Comparison of ENCODE assay signal across 8 cellular contexts in the genomic region with DNA sequence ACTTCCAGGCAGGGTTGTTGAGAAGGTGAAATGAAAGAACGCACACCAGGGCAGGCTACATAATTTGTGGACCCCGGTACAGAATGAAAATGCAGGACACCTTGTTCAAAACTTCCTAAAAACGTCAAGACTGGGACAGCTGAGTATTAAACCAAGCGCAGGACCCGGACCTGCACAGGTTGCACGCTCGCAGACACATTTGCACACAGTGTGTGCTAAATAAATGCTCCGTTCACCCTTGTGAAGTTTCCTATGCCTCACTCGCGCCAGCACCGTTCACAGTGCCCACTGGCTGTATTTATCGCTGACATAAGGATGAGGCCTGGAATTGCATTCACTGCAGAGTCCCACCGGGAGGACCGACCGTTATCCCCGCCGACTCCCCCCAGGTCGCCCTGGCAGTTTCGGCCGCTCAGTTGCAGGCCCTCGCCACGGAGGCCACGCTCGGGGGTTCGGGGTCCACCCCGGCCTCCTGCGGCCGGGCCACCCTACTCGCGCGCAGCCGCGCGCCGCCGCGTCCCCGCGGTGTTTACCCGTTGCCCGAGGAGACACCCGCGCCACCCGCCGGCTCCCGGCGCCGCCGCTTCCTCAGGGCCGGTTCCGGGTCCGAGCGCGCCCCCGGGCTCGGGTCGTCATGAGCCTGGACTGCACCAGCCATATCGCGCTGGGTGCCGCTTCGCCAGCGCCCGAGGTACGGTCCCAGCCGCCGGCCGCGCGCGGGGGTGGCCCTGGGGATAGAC. TPM values are rescaled to one million over a fixed set of nuclear protein-coding genes. Genes with fewer than 3 reads are reported as not detected.
DNase-seq lines count a peak whose midpoint lies in the region; ATAC-seq and TF ChIP-seq lines count a peak whose summit lies in the region.

A gene with protein sequence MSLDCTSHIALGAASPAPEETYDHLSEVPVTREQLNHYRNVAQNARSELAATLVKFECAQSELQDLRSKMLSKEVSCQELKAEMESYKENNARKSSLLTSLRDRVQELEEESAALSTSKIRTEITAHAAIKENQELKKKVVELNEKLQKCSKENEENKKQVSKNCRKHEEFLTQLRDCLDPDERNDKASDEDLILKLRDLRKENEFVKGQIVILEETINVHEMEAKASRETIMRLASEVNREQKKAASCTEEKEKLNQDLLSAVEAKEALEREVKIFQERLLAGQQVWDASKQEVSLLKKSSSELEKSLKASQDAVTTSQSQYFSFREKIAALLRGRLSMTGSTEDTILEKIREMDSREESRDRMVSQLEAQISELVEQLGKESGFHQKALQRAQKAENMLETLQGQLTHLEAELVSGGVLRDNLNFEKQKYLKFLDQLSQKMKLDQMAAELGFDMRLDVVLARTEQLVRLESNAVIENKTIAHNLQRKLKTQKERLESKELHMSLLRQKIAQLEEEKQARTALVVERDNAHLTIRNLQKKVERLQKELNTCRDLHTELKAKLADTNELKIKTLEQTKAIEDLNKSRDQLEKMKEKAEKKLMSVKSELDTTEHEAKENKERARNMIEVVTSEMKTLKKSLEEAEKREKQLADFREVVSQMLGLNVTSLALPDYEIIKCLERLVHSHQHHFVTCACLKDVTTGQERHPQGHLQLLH (plus strand): TSS at position 523 of the 740 bp plus-strand sequence. CDS start 112 bp downstream, at position 635.

- CTCF ChIA-PET in activated CD4-positive, alpha-beta T cell treated with anti-CD3 and anti-CD28 coated beads for 36 hours (lab: Charles Lee) = no interaction called here

- peak; percentile 38 for DNase-seq in activated CD4-positive, alpha-beta T cell treated with anti-CD3 and anti-CD28 coated beads for 36 hours
- no peak for DNase-seq in activated CD4-positive, alpha-beta T cell treated with anti-CD3 and anti-CD28 coated beads, Interleukin-2, amount 50 U/mL, for 4 hours
- peak; percentile 39 for DNase-seq in NCI-H748 treated with DMSO at 0.1 percent for 48 hours (lab: John Stamatoyannopoulos, UW)
- peak; percentile 26 for DNase-seq in colonic mucosa

- H3K9me3 ChIP-seq in colonic mucosa = no peaks in the 10 kb centered on the region

- peak; percentile 52 for ATAC-seq in activated CD4-positive, alpha-beta T cell treated with anti-CD3 and anti-CD28 coated beads for 36 hours
- peak; percentile 64 for ATAC-seq in stimulated activated memory B cell treated with anti-CD40 and anti-IgM and Interleukin-4, amounts not matched to agents 10 μg/mL and 1 μg/mL and 100 μg/mL, for 72 hours
- ATAC-seq in GM19035 (IDR thresholded peaks at IDR 0.05; ENCODE audit: unreplicated experiment) (no peak), GM18870 (IDR thresholded peaks at IDR 0.05; ENCODE audit: unreplicated experiment) (no peak)

- H3K27me3 Mint-ChIP-seq in activated CD4-positive, alpha-beta T cell treated with anti-CD3 and anti-CD28 coated beads for 36 hours = peaks cover 31% of the 10 kb centered on the region
- H3K27me3 Mint-ChIP-seq in stimulated activated memory B cell treated with anti-CD40 and anti-IgM and Interleukin-4, amounts not matched to agents 10 μg/mL and 1 μg/mL and 100 μg/mL, for 72 hours = peaks cover 34% of the 10 kb centered on the region

- H3K4me1 Mint-ChIP-seq in activated CD4-positive, alpha-beta T cell treated with anti-CD3 and anti-CD28 coated beads for 36 hours = peaks cover 14% of the 10 kb centered on the region
- H3K4me1 Mint-ChIP-seq in stimulated activated memory B cell treated with anti-CD40 and anti-IgM and Interleukin-4, amounts not matched to agents 10 μg/mL and 1 μg/mL and 100 μg/mL, for 72 hours = peaks cover 22% of the 10 kb centered on the region

- peak within 1 kb of the TSS; percentile 43 for H3K4me3 ChIP-seq in colonic mucosa

- peak within 1 kb of the TSS; percentile 71 for H3K4me3 Mint-ChIP-seq in activated CD4-positive, alpha-beta T cell treated with anti-CD3 and anti-CD28 coated beads for 36 hours
- H3K4me3 Mint-ChIP-seq in stimulated activated memory B cell treated with anti-CD40 and anti-IgM and Interleukin-4, amounts not matched to agents 10 μg/mL and 1 μg/mL and 100 μg/mL, for 72 hours = peak within 1 kb of the TSS; percentile 78

- H3K9ac ChIP-seq in colonic mucosa (ENCODE audit: low read depth in 2 of 2, low read length in 2 of 2) = peak within 1 kb of the TSS; percentile 34 to 64

- POLR2A ChIA-PET in activated CD4-positive, alpha-beta T cell treated with anti-CD3 and anti-CD28 coated beads for 36 hours (lab: Charles Lee) = interaction anchor here (0.5 kb wide), 1 partner anchor 34 kb away, joined by 3 read pairs; no protein-coding TSS in a partner anchor

- H3K27ac ChIP-seq in colonic mucosa (peak within 1 kb of the TSS; percentile 36), layer of hippocampus (ENCODE audit: low read depth, low read length) (peak within 1 kb of the TSS; percentile 71)

- H3K27ac Mint-ChIP-seq in activated CD4-positive, alpha-beta T cell treated with anti-CD3 and anti-CD28 coated beads for 36 hours = peak within 1 kb of the TSS; percentile 31
- H3K27ac Mint-ChIP-seq in stimulated activated memory B cell treated with anti-CD40 and anti-IgM and Interleukin-4, amounts not matched to agents 10 μg/mL and 1 μg/mL and 100 μg/mL, for 72 hours = no peak within 1 kb of the TSS

- no peaks in the 10 kb centered on the region for H3K9me3 Mint-ChIP-seq in activated CD4-positive, alpha-beta T cell treated with anti-CD3 and anti-CD28 coated beads for 36 hours (ENCODE audit: low read depth)
- H3K9me3 Mint-ChIP-seq in stimulated activated memory B cell treated with anti-CD40 and anti-IgM and Interleukin-4, amounts not matched to agents 10 μg/mL and 1 μg/mL and 100 μg/mL, for 72 hours = no peaks in the 10 kb centered on the region

- H3K36me3 Mint-ChIP-seq in activated CD4-positive, alpha-beta T cell treated with anti-CD3 and anti-CD28 coated beads for 36 hours (ENCODE audit: low read depth) = no peaks in the 10 kb centered on the region
- no peaks in the 10 kb centered on the region for H3K36me3 Mint-ChIP-seq in stimulated activated memory B cell treated with anti-CD40 and anti-IgM and Interleukin-4, amounts not matched to agents 10 μg/mL and 1 μg/mL and 100 μg/mL, for 72 hours

- no peaks in the 10 kb centered on the region for H3K36me3 ChIP-seq in colonic mucosa

- H3K27me3 ChIP-seq in colonic mucosa = peaks cover 15% of the 10 kb centered on the region
- no peaks in the 10 kb centered on the region for H3K27me3 ChIP-seq in layer of hippocampus (ENCODE audit: control insufficient read depth, insufficient read depth, low read length)

- TF ChIP-seq CTCF in colonic mucosa (IDR thresholded peaks at IDR 0.05) = no peak

- H3K4me1 ChIP-seq in colonic mucosa = no peaks in the 10 kb centered on the region

- intact Hi-C loops in activated CD4-positive, alpha-beta T cell treated with anti-CD3 and anti-CD28 coated beads for 36 hours (cut with DNase I, micrococcal nuclease) = no loop called here
- intact Hi-C loops in colonic mucosa (cut with DNase I) = no loop called here

RNA-seq across cellular contexts. Expression of the gene that starts here (rescaled TPM):
- not detected for total RNA-seq in activated CD4-positive, alpha-beta T cell treated with anti-CD3 and anti-CD28 coated beads for 36 hours
- total RNA-seq in colonic mucosa = under 1 TPM; 0.77 to 0.86 TPM

Comparison
In these comparisons a context has a peak if more than half of its experiments do, and no peak if none do; other contexts are left out.
1. Peak in DNase-seq and ATAC-seq in activated CD4-positive, alpha-beta T cell treated with anti-CD3 and anti-CD28 coated beads for 36 hours; RNA of the gene not detected or under 1 TPM.
2. Peak in DNase-seq, H3K4me3 ChIP-seq, H3K27ac ChIP-seq and H3K9ac ChIP-seq in colonic mucosa; RNA of the gene not detected or under 1 TPM.